Comparison of ENCODE assay signal across 11 cellular contexts in the genomic region with DNA sequence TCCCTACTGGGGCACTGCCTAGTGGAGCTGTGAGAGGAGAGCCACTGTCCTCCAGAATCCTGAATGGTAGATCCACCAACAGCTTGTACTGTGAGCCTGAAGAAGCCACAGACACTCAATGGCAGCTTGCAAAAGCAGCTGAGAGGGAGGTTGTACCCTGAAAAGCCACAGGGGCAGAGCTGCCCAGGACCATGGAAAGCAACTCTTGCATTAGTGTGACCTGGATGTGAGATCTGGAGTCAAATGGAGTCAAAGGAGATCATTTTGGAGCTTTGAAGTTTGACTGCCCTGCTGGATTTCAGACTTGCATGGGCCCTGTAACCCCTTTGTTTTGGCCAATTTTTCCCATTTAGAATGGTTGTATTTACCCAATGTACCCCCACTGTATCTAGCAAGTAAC.
"Had no signal": no experiment of that assay in that cellular context is flagged by ENCODE, and none has a peak within 500 bp of the region (broad histone marks: within the 10 kb centered on the region; RNA-seq: fewer than 3 reads in every experiment).

No MANE protein-coding gene starts in this region.

- DNase-seq: GM23248, GOT3, H7, H9, HCEC 1CT, HFFc6 had no signal

- H2AFZ ChIP-seq: GM23248, GM23338 had no signal

- H3K9me3 ChIP-seq: HAP-1 had no signal

- FAIRE-seq: H1, H54 had no signal

- H3K36me3 ChIP-seq: HAP-1 had no signal

- H3K27ac ChIP-seq: GM23248 had no signal

- H3K4me3 ChIP-seq: GM23248, GM23338, HAP-1 had no signal

- H3K4me2 ChIP-seq: GM23338 had no signal

- H3K9ac ChIP-seq: GM23248 had no signal

- ATAC-seq: GM23338, HCT116 had no signal

- H3K4me1 ChIP-seq: HAP-1 had no signal
